Comparison of ENCODE assay signal across 13 cellular contexts in the genomic region with DNA sequence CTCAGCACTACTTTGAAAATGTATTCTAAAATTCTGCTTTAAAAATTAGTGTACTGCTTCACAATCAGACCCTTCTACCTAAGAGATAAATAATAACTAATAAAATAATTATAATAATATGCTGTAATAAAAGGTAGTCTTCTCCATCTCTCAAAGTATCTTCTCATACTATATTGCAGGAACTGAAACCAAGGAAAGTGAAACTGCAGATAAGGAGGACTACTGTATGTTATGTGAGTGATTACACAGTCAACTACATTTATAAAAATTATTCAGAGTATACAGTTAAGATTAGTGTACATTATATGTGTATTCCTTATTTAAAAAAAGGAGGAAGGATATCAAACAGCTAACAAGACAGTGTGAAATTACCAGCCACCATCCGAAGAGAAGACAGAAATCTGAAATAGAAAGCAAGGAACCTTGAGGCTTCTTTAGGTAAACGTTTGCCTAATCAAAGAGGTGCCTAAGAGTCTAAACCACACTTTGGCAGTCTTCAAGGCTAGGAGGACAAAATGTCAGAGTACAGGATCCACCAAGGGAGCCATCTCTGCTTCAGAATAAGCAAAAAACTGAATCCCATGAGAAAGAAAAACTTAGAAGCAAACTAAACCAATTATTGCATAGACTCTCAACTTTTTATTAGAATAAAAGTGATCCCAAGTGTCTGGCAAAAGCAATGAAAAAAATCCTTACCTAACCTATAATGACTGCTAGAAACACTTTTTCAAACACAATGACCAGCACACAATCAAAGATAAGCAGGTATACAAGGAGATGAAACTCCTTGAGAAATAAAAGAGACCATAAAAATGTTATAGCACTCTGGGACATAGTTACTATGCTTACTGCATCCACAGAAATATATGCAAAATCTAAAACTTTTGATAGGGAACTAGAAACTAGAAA. TPM values are rescaled to one million over a fixed set of nuclear protein-coding genes. Genes with fewer than 3 reads are reported as not detected.
DNase-seq lines count a peak whose midpoint lies in the region; ATAC-seq, FAIRE-seq and TF ChIP-seq lines count a peak whose summit lies in the region.
"Had no signal": no experiment of that assay in that cellular context is flagged by ENCODE, and none has a peak within 500 bp of the region (broad histone marks: within the 10 kb centered on the region; RNA-seq: fewer than 3 reads in every experiment).

No MANE protein-coding gene starts in this region.

- H3K9ac ChIP-seq in DND-41 (ENCODE audit: low read depth, low read length) (no peak overlapping the region), HepG2 (ENCODE audit: insufficient read depth, low read depth, low read length) (no peak overlapping the region)

- H3K4me1 ChIP-seq in DND-41 (ENCODE audit: insufficient read depth, low read length) (peaks cover 36% of the 10 kb centered on the region), PC-9 (replicated peaks; ENCODE audit: insufficient read depth) (peaks cover 44% of the 10 kb centered on the region), HepG2 (ENCODE audit: insufficient read depth, low read length) (peaks cover 95% of the 10 kb centered on the region)

- H3K79me2 ChIP-seq in DND-41 (ENCODE audit: insufficient read depth, low read length) (peaks cover 96% of the 10 kb centered on the region), PC-9 (ENCODE audit: low read depth) (peaks cover 96% of the 10 kb centered on the region), HepG2 (ENCODE audit: insufficient read depth, low read length) (peaks cover 99% of the 10 kb centered on the region)

- TF ChIP-seq RAD21 in HepG2 (CRISPR knock-in tag; IDR thresholded peaks at IDR 0.05), result no peak

- peaks cover 13% of the 10 kb centered on the region; the same call in 1 of the 2 replicates for H3F3A ChIP-seq in PC-9 (ENCODE audit: insufficient read depth, low read depth)

- FAIRE-seq in HepG2 (lab: Jason Lieb, UNC), result no peak
- FAIRE-seq: H1, TTC549 had no signal

- BruUV-seq in PC-9 (replicated peaks; lab: Mats Ljungman, UMichigan), result no TSS peak
- BruUV-seq in HepG2 (replicated peaks; lab: Mats Ljungman, UMichigan), result no TSS peak

- POLR2A ChIA-PET in PC-9 (lab: Charles Lee; ENCODE audit: unreplicated experiment) (no interaction called here), HepG2 (lab: Yijun Ruan, JAX) (no interaction called here)

- no peaks in the 10 kb centered on the region for H3K27me3 ChIP-seq in DND-41 (ENCODE audit: insufficient read depth, low read length, poor library complexity)
- no peaks in the 10 kb centered on the region for H3K27me3 ChIP-seq in PC-9 (ENCODE audit: insufficient read depth, low read depth)
- H3K27me3 ChIP-seq in HepG2 (ENCODE audit: control insufficient read depth in 1 of 2, insufficient read depth in 2 of 2, low read length in 2 of 2), result no peaks in the 10 kb centered on the region
- H3K27me3 ChIP-seq: transverse colon had no signal

- H2AFZ ChIP-seq in DND-41 (ENCODE audit: low read depth, low read length) (no peak overlapping the region), PC-9 (no peak overlapping the region), HepG2 (ENCODE audit: low read length) (no peak overlapping the region)

- no peaks in the 10 kb centered on the region for H3K9me3 ChIP-seq in DND-41 (ENCODE audit: insufficient read depth, low read length, severe bottlenecking)
- H3K9me3 ChIP-seq in PC-9 (ENCODE audit: insufficient read depth, low read depth), result no peaks in the 10 kb centered on the region
- H3K9me3 ChIP-seq in HepG2 (ENCODE audit: low read length), result no peaks in the 10 kb centered on the region
- H3K9me3 ChIP-seq: transverse colon had no signal

- intact Hi-C loops in PC-9 (cut with micrococcal nuclease; ENCODE audit: unreplicated experiment) (no loop called here), HepG2 (cut with micrococcal nuclease; ENCODE audit: unreplicated experiment) (loop anchor here (10.0 kb wide), 1 partner anchor 220 kb away; the partner anchor contains the start of gene PROSER2)

- TF ChIP-seq CTCF in DND-41 (IDR thresholded peaks at IDR 0.05; ENCODE audit: borderline replicate concordance, extremely low read depth, low read length, poor library complexity, severe bottlenecking), result no peak
- TF ChIP-seq CTCF in PC-9 (conservative IDR thresholded peaks at IDR 0.05), result no peak
- TF ChIP-seq CTCF in HepG2 (CRISPR knock-in tag; IDR thresholded peaks at IDR 0.05), result no peak

- no peak for DNase-seq in DND-41
- DNase-seq in PC-9, result no peak
- no peak for DNase-seq in HepG2 (ENCODE audit: low spot score)
- no peak for DNase-seq in NCI-H82 (lab: John Stamatoyannopoulos, UW)
- DNase-seq in H4 (ENCODE audit: low spot score), result no peak
- DNase-seq: activated gamma-delta T cell treated with Interleukin-2 at 50 U/mL for 16 hours, NCI-H1417, retina, transverse colon had no signal

- no peak for TF ChIP-seq POLR2A in HepG2 (IDR thresholded peaks at IDR 0.05; ENCODE audit: insufficient read depth in 1 of 2, low read depth in 2 of 2, low read length in 2 of 2)

- CTCF ChIA-PET in PC-9 (lab: Charles Lee) (no interaction called here), HepG2 (lab: Yijun Ruan, JAX; ENCODE audit: low intra/inter-chr PET ratio, low total read pairs) (no interaction called here)

- H3K4me3 ChIP-seq in DND-41 (ENCODE audit: low read depth in 1 of 2, low read length in 2 of 2) (no peak overlapping the region), PC-9 (no peak overlapping the region), HepG2 (replicated peaks in 1 of 3; ENCODE audit: insufficient read depth in 1 of 3, low read depth in 2 of 3, low read length in 3 of 3) (no peak overlapping the region; a peak in 1 of 6 replicates)
- H3K4me3 ChIP-seq: transverse colon had no signal

- H4K20me1 ChIP-seq in DND-41 (ENCODE audit: insufficient read depth, low read length) (peaks cover 14% of the 10 kb centered on the region; the same call in 1 of the 2 replicates), PC-9 (ENCODE audit: insufficient read depth) (peaks cover 5% of the 10 kb centered on the region; the same call in 1 of the 2 replicates), HepG2 (ENCODE audit: insufficient read depth, low read length) (no peaks in the 10 kb centered on the region)

- H3K27ac ChIP-seq in DND-41 (ENCODE audit: low read length) (no peak overlapping the region), PC-9 (peak overlapping the region; percentile 90; the same call in 1 of the 2 replicates), HepG2 (ENCODE audit: extremely low read length, insufficient read depth, low read length) (peak overlapping the region; percentile 45)
- H3K27ac ChIP-seq: transverse colon had no signal

- no peaks in the 10 kb centered on the region for H3K9me2 ChIP-seq in PC-9 (ENCODE audit: insufficient read depth)

- H3K36me3 ChIP-seq in DND-41 (ENCODE audit: insufficient read depth, low read length), result no peaks in the 10 kb centered on the region
- H3K36me3 ChIP-seq in PC-9 (ENCODE audit: low read depth), result no peaks in the 10 kb centered on the region
- no peaks in the 10 kb centered on the region for H3K36me3 ChIP-seq in HepG2 (replicated peaks in 1 of 2; ENCODE audit: control insufficient read depth in 1 of 2, insufficient read depth in 2 of 2, low read length in 2 of 2)
- H3K36me3 ChIP-seq: transverse colon had no signal

- 0 out of 3 replicates have a peak, but pooled peaks have one; percentile 59 for ATAC-seq in DND-41 (ENCODE audit: insufficient read depth, low read depth)
- ATAC-seq in GM21423 (IDR thresholded peaks at IDR 0.05; ENCODE audit: unreplicated experiment), result peak; percentile 33
- no peak for ATAC-seq in HepG2
- no peak for ATAC-seq in HG03439 (IDR thresholded peaks at IDR 0.05; ENCODE audit: unreplicated experiment)

- in situ Hi-C loops in HepG2 (cut with HindIII; ENCODE audit: extremely low pct_ligation_motif_present, low pct_unique_long_range_greater_than_20kb), result loop anchor here (5.0 kb wide), 1 partner anchor 88 kb away; no protein-coding TSS in a partner anchor

- H3K4me2 ChIP-seq in DND-41 (ENCODE audit: insufficient read depth, low read length) (no peak overlapping the region), PC-9 (peak overlapping the region; percentile 24; the same call in 1 of the 2 replicates), HepG2 (ENCODE audit: low read depth, low read length) (peak overlapping the region; percentile 71)

- whole genome bisulfite sequencing in HepG2 (ENCODE audit: low lambda C conversion rate), result 45% methylated on average over 2 of the region's 2 CpGs

- TF ChIP-seq EP300 in HepG2 (IDR thresholded peaks at IDR 0.05; ENCODE audit: low read depth in 2 of 2, low read length in 2 of 2), result no peak
- TF ChIP-seq EP300 in HepG2 (CRISPR knock-in tag; IDR thresholded peaks at IDR 0.05; ENCODE audit: borderline replicate concordance), result no peak

TF ChIP-seq in HepG2, 621 proteins besides CTCF, POLR2A, EP300 and RAD21:
- no peak for TF ChIP-seq ZNF10 (CRISPR knock-in tag; IDR thresholded peaks at IDR 0.05; ENCODE audit: borderline replicate concordance, low read depth)
- TF ChIP-seq CREB1 (IDR thresholded peaks at IDR 0.05), result no peak
- TF ChIP-seq CREB1 (CRISPR knock-in tag; IDR thresholded peaks at IDR 0.05), result peak; percentile 17; the same call in 1 of the 2 replicates

RNA-seq across cellular contexts. Expression of gene USP6NL, which starts 6.5 kb away (rescaled TPM):
- total RNA-seq in PC-9 (2021) (16.8 and 22.1 TPM in 2 replicates), HepG2 (2016; rRNA removed; fragmentation: Illumina TruSeq; extraction: Trizol) (22.9 and 26.2 TPM in 2 replicates)
- total RNA-seq in HepG2 (2016; cell fraction: cytosol; rRNA removed; fragmentation: Illumina TruSeq; extraction: Trizol; ENCODE audit: low read depth), result 6.3 and 6.6 TPM in 2 replicates
- 22.4 and 23.0 TPM in 2 replicates for total RNA-seq in HepG2 (2016; cell fraction: insoluble cytoplasmic fraction; rRNA removed; fragmentation: Illumina TruSeq; extraction: Trizol)
- 19.5 and 20.2 TPM in 2 replicates for total RNA-seq in HepG2 (2016; cell fraction: membrane; rRNA removed; fragmentation: Illumina TruSeq; extraction: Trizol)
- total RNA-seq in HepG2 (2016; cell fraction: nucleus; rRNA removed; fragmentation: Illumina TruSeq; extraction: Trizol), result 24.0 and 25.4 TPM in 2 replicates
- polyA plus RNA-seq in HepG2 (2011; rRNA removed), result 10.0 and 10.5 TPM in 2 replicates
- 7.8 and 8.5 TPM in 2 replicates for polyA plus RNA-seq in HepG2 (2011; cell fraction: cytosol; rRNA removed)
- polyA plus RNA-seq in HepG2 (2011; cell fraction: nucleus; rRNA removed), result 9.9 and 11.7 TPM in 2 replicates
- 11.7 and 11.8 TPM in 2 replicates for polyA plus RNA-seq in HepG2 (2012)
- polyA plus RNA-seq in HepG2 (2016; cell fraction: cytosol; fragmentation: Illumina TruSeq; extraction: Trizol; ENCODE audit: low read depth), result 6.4 and 6.6 TPM in 2 replicates
- polyA plus RNA-seq in HepG2 (2016; cell fraction: insoluble cytoplasmic fraction; fragmentation: Illumina TruSeq; extraction: Trizol; ENCODE audit: low read depth), result 21.5 and 23.7 TPM in 2 replicates
- polyA plus RNA-seq in HepG2 (2016; cell fraction: membrane; fragmentation: Illumina TruSeq; extraction: Trizol; ENCODE audit: low read depth), result 14.7 and 15.3 TPM in 2 replicates
- 17.9 and 18.1 TPM in 2 replicates for polyA plus RNA-seq in HepG2 (2016; cell fraction: nucleus; fragmentation: Illumina TruSeq; extraction: Trizol; ENCODE audit: insufficient read depth, low read depth)
- 7.3 and 18.7 TPM in 2 replicates for polyA minus RNA-seq in HepG2 (2011; rRNA and poly(A)+ RNA removed; ENCODE audit: low replicate concordance)
- 10.2 and 11.8 TPM in 2 replicates for polyA minus RNA-seq in HepG2 (2011; cell fraction: cytosol; rRNA and poly(A)+ RNA removed)
- polyA minus RNA-seq in HepG2 (2011; cell fraction: nucleus; rRNA and poly(A)+ RNA removed), result 45.0 and 45.6 TPM in 2 replicates
- total RNA-seq in H4 (2014; rRNA removed; shearing (Covaris generic)), result 5.6 and 9.6 TPM in 2 replicates

Comparison
In these comparisons a context has a peak if more than half of its experiments do, and no peak if none do; other contexts are left out.
1. ATAC-seq: peak in DND-41 (single experiment) and GM21423 (single experiment); none in HepG2 (single experiment) and HG03439 (single experiment).